ENCODE assay signal across 1 cellular context in genomic region chr14:31194095-31194494, GRCh38.
TF ChIP-seq lines count a peak whose summit lies in the region.

No MANE protein-coding gene starts in this region.

TF ChIP-seq in IMR-90, 13 proteins besides CTCF, POLR2A, EP300 and RAD21:
- TF ChIP-seq RCOR1 (IDR thresholded peaks at IDR 0.05; ENCODE audit: insufficient replicate concordance, low read length) = no peak
- no peak for TF ChIP-seq USF2 (IDR thresholded peaks at IDR 0.05; ENCODE audit: low read depth, low read length)
- no peak for TF ChIP-seq NFE2L2 (IDR thresholded peaks at IDR 0.05; ENCODE audit: low read depth, low read length)
- no peak for TF ChIP-seq MAZ (IDR thresholded peaks at IDR 0.05; ENCODE audit: borderline replicate concordance, low read depth, low read length)
- TF ChIP-seq FOS (IDR thresholded peaks at IDR 0.05; ENCODE audit: low read depth, low read length) = no peak
- no peak for TF ChIP-seq ELK1 (IDR thresholded peaks at IDR 0.05; ENCODE audit: borderline replicate concordance, low read depth, low read length)
